In the genomic region with DNA sequence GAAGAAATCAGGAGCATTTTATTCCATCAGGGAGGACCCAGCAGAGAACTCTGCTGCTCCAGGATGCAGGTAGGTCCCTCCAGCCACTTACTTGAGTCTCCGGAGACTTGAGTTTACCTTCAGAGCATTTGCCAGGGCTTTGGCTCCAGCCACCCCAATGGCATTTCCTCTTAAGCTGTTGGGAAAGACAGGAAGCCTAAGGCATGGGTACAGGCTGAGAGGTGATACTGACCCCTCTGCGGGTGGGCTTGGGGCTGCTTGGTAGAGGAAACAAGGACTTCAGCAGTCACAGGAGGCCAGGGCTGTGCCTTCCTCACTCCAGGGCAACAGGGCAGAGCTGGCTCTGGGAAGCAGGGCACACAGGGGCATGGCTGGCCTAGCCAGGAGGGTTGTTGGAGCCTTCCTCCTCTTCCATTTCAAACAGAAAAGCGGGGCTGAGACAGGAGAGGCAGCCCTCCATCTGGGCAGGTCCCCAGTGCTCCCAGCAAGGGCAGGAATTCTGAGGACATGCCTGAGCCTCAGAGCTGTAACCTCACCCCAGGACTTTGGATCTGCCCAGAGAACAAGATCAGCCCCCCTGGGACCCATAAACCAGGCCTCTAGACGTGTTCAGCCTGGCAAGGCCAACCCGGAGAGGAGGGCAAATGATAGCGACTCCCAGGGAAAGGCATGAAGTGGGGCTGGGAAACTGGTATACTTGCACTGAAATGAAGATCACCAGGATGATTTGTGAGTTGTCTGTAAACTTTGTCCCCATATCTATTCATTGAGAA, we compare ENCODE assay signal across 25 cellular contexts. TPM values are rescaled to one million over a fixed set of nuclear protein-coding genes. Genes with fewer than 3 reads are reported as not detected.
DNase-seq lines count a peak whose midpoint lies in the region; ATAC-seq and TF ChIP-seq lines count a peak whose summit lies in the region.
"Had no signal": no experiment of that assay in that cellular context is flagged by ENCODE, and none has a peak within 500 bp of the region (broad histone marks: within the 10 kb centered on the region; RNA-seq: fewer than 3 reads in every experiment).

No MANE protein-coding gene starts in this region.

- H3K14ac ChIP-seq in neuronal stem cell (ENCODE audit: low read length) = no peak overlapping the region

- no peaks in the 10 kb centered on the region for H3K27me3 Mint-ChIP-seq in chondrocyte (ENCODE audit: low read depth)
- peaks cover 4% of the 10 kb centered on the region for H3K27me3 Mint-ChIP-seq in endothelial cell (ENCODE audit: unreplicated experiment)
- H3K27me3 Mint-ChIP-seq: activated B cell treated with CpG ODN at 0.5 μM for 24 hours; stimulated activated memory B cell treated with anti-CD40 and anti-IgM and Interleukin-4, amounts not matched to agents 10 μg/mL and 1 μg/mL and 100 μg/mL, for 72 hours had no signal

- intact Hi-C loops in HCT116 (cut with micrococcal nuclease) (no loop called here), adrenal gland (cut with DNase I) (no loop called here)

- H3K27ac ChIP-seq in HCT116 (ENCODE audit: low read depth, low read length) = no peak overlapping the region
- H3K27ac ChIP-seq in neuronal stem cell (replicated peaks; ENCODE audit: low read length) = no peak overlapping the region
- no peak overlapping the region for H3K27ac ChIP-seq in adrenal gland
- H3K27ac ChIP-seq: colonic mucosa, HL-60, tibial nerve had no signal

- BruUV-seq in HCT116 (replicated peaks; lab: Mats Ljungman, UMichigan) = no TSS peak

- TF ChIP-seq POLR2A in HCT116 (IDR thresholded peaks at IDR 0.05; ENCODE audit: borderline replicate concordance, extremely low read depth, insufficient read depth, insufficient read length) (no peak), adrenal gland (IDR thresholded peaks at IDR 0.05) (no peak)

- no peak overlapping the region for H3K18ac ChIP-seq in neuronal stem cell (ENCODE audit: low read length)

- CTCF ChIA-PET in HCT116 (lab: Charles Lee) = no interaction called here

- no peak overlapping the region for H4K91ac ChIP-seq in neuronal stem cell (ENCODE audit: low read depth, low read length, poor library complexity)

- DNase-seq in NCI-H82 (lab: John Stamatoyannopoulos, UW) = peak; percentile 14
- DNase-seq in NCI-H82 treated with DMSO at 0.1 percent for 48 hours (lab: John Stamatoyannopoulos, UW; ENCODE audit: unreplicated experiment) = no peak
- no peak for DNase-seq in HCT116 (ENCODE audit: low read depth, low spot score)
- peak; percentile 59 for DNase-seq in chondrocyte (ENCODE audit: low spot score)
- DNase-seq in neuronal stem cell (ENCODE audit: low spot score) = no peak
- no peak for DNase-seq in endothelial cell (ENCODE audit: low spot score)
- no peak for DNase-seq in adrenal gland
- no peak for DNase-seq in mesenteric fat pad (ENCODE audit: low spot score)
- DNase-seq: 8988T; activated B cell treated with CpG ODN at 0.5 μM for 24 hours; colonic mucosa; KBM-7; NCI-H2029; NCI-H510A treated with DMSO at 0.1 percent for 48 hours; retina; SHP77; stimulated activated CD4-positive, alpha-beta T cell treated with anti-CD3 and anti-CD28 coated beads, Interleukin-15, amount 100 ng/mL, for 24 hours; T-helper 2 cell had no signal

- H3K4ac ChIP-seq in neuronal stem cell (ENCODE audit: low read length) = no peak overlapping the region

- H3K27ac Mint-ChIP-seq in chondrocyte (ENCODE audit: unreplicated experiment) (peak overlapping the region; percentile 33), endothelial cell (ENCODE audit: unreplicated experiment) (no peak overlapping the region)
- H3K27ac Mint-ChIP-seq: activated B cell treated with CpG ODN at 0.5 μM for 24 hours; mesothelial cell of epicardium; stimulated activated memory B cell treated with anti-CD40 and anti-IgM and Interleukin-4, amounts not matched to agents 10 μg/mL and 1 μg/mL and 100 μg/mL, for 72 hours had no signal

- no peak overlapping the region for H3K4me3 ChIP-seq in HCT116 (replicated peaks in 1 of 2; ENCODE audit: low read depth in 1 of 2, low read length in 2 of 2)
- no peak overlapping the region for H3K4me3 ChIP-seq in neuronal stem cell (ENCODE audit: low read length in 2 of 2)
- no peak overlapping the region for H3K4me3 ChIP-seq in adrenal gland
- H3K4me3 ChIP-seq: BLaER1 treated with 17β-estradiol and CSF1 and Interleukin-3, amounts not matched to agents 10 nM and 100 nM; colonic mucosa; tibial nerve had no signal

- WGBS in neuronal stem cell (ENCODE audit: extremely low coverage in 2 of 2, insufficient read length in 2 of 2, insufficient replicate concordance in 1 of 2), 2 donors = no CpG with 5 or more reads among the region's 6 CpGs
- 70 to 74% (median 73%) methylated on average over 6 of the region's 6 CpGs for WGBS in adrenal gland, 4 donors

- H3K4me1 ChIP-seq in HCT116 (ENCODE audit: control insufficient read depth in 1 of 2, insufficient read depth in 2 of 2, low read length in 2 of 2) = no peaks in the 10 kb centered on the region
- peaks cover 9 to 10% of the 10 kb centered on the region in 2 donors for H3K4me1 ChIP-seq in neuronal stem cell (ENCODE audit: control insufficient read depth in 2 of 2, insufficient read depth in 1 of 2, low read depth in 1 of 2, low read length in 2 of 2)
- H3K4me1 ChIP-seq in adrenal gland (replicated peaks in 1 of 2) = no peaks in the 10 kb centered on the region
- H3K4me1 ChIP-seq: colonic mucosa, tibial nerve had no signal

- H3K9me3 Mint-ChIP-seq in chondrocyte (ENCODE audit: low read depth) (no peaks in the 10 kb centered on the region), endothelial cell (ENCODE audit: unreplicated experiment) (no peaks in the 10 kb centered on the region)
- H3K9me3 Mint-ChIP-seq: activated B cell treated with CpG ODN at 0.5 μM for 24 hours; mesothelial cell of epicardium; stimulated activated memory B cell treated with anti-CD40 and anti-IgM and Interleukin-4, amounts not matched to agents 10 μg/mL and 1 μg/mL and 100 μg/mL, for 72 hours had no signal

- no peaks in the 10 kb centered on the region for H4K20me1 ChIP-seq in HCT116 (ENCODE audit: insufficient read depth)

- H4K8ac ChIP-seq in neuronal stem cell (ENCODE audit: low read depth, low read length) = no peak overlapping the region

- POLR2A ChIA-PET in HCT116 (lab: Charles Lee) = no interaction called here

- H3K79me1 ChIP-seq in neuronal stem cell (ENCODE audit: low read depth, low read length) = no peaks in the 10 kb centered on the region

- no peak for ATAC-seq in HCT116
- ATAC-seq: stimulated activated memory B cell treated with anti-CD40 and anti-IgM and Interleukin-4, amounts not matched to agents 10 μg/mL and 1 μg/mL and 100 μg/mL, for 72 hours had no signal

- H2BK5ac ChIP-seq in neuronal stem cell (ENCODE audit: low read length) = no peak overlapping the region

- H3K4me2 ChIP-seq in HCT116 (ENCODE audit: low read length) (no peak overlapping the region), neuronal stem cell (ENCODE audit: insufficient read depth, low read length, poor library complexity, severe bottlenecking) (no peak overlapping the region)

- H2AK5ac ChIP-seq in neuronal stem cell (ENCODE audit: low read depth, low read length) = peak overlapping the region; percentile 15

- no peaks in the 10 kb centered on the region for H3K79me2 ChIP-seq in HCT116 (ENCODE audit: insufficient read depth, low read length)

- no peak for TF ChIP-seq RAD21 in HCT116 (IDR thresholded peaks at IDR 0.05; ENCODE audit: low read depth)

- no peak overlapping the region for H2AFZ ChIP-seq in HCT116 (ENCODE audit: low read depth, low read length, poor library complexity, severe bottlenecking)
- no peak overlapping the region for H2AFZ ChIP-seq in neuronal stem cell (ENCODE audit: low read length)

- H3K9ac ChIP-seq in HCT116 (ENCODE audit: low read length) (no peak overlapping the region), neuronal stem cell (ENCODE audit: low read depth, low read length, poor library complexity) (no peak overlapping the region)
- H3K9ac ChIP-seq: BLaER1 treated with 17β-estradiol and CSF1 and Interleukin-3, amounts not matched to agents 10 nM and 100 nM had no signal

- H3K9me3 ChIP-seq in HCT116 (ENCODE audit: control insufficient read depth in 1 of 2, insufficient read depth in 1 of 2, low read depth in 1 of 2, low read length in 2 of 2) = no peaks in the 10 kb centered on the region
- no peaks in the 10 kb centered on the region for H3K9me3 ChIP-seq in neuronal stem cell (replicated peaks in 1 of 2; ENCODE audit: control insufficient read depth in 2 of 2, insufficient read depth in 1 of 2, low read depth in 1 of 2, low read length in 2 of 2)
- H3K9me3 ChIP-seq in adrenal gland (replicated peaks in 1 of 3) = no peaks in the 10 kb centered on the region
- H3K9me3 ChIP-seq: BLaER1 treated with 17β-estradiol and CSF1 and Interleukin-3, amounts not matched to agents 10 nM and 100 nM; colonic mucosa; tibial nerve had no signal

- peaks cover 12% of the 10 kb centered on the region for H3K4me1 Mint-ChIP-seq in chondrocyte (ENCODE audit: low read depth)
- H3K4me1 Mint-ChIP-seq in endothelial cell (ENCODE audit: unreplicated experiment) = peaks cover 2% of the 10 kb centered on the region
- H3K4me1 Mint-ChIP-seq: mesothelial cell of epicardium had no signal

- no peak overlapping the region for H2BK15ac ChIP-seq in neuronal stem cell (ENCODE audit: low read length)

- no peak for TF ChIP-seq CTCF in HCT116 (IDR thresholded peaks at IDR 0.05 in 2 of 3, conservative IDR thresholded peaks at IDR 0.05 in 1 of 3; ENCODE audit: borderline replicate concordance in 1 of 3, insufficient read depth in 1 of 3, low read depth in 2 of 3, low read length in 2 of 3)
- TF ChIP-seq CTCF in chondrocyte (IDR thresholded peaks at IDR 0.05) = no peak
- no peak for TF ChIP-seq CTCF in endothelial cell (IDR thresholded peaks at IDR 0.05; ENCODE audit: unreplicated experiment)
- TF ChIP-seq CTCF in adrenal gland (IDR thresholded peaks at IDR 0.05) = no peak

- no peaks in the 10 kb centered on the region for H3K27me3 ChIP-seq in HCT116 (ENCODE audit: insufficient read depth, low read length)
- H3K27me3 ChIP-seq in neuronal stem cell (ENCODE audit: control insufficient read depth in 3 of 3, insufficient read depth in 3 of 3, low read depth in 1 of 3, low read length in 3 of 3) = no peaks in the 10 kb centered on the region
- H3K27me3 ChIP-seq in adrenal gland = no peaks in the 10 kb centered on the region
- H3K27me3 ChIP-seq: BLaER1 treated with 17β-estradiol and CSF1 and Interleukin-3, amounts not matched to agents 10 nM and 100 nM; colonic mucosa; tibial nerve had no signal

- no peaks in the 10 kb centered on the region for H3K9me2 ChIP-seq in HCT116 (ENCODE audit: insufficient read depth)

- H3K36me3 ChIP-seq in HCT116 (ENCODE audit: control insufficient read depth in 1 of 2, insufficient read depth in 2 of 2, low read length in 2 of 2) (peaks cover 0 to 8% of the 10 kb centered on the region in 2 experiments; a peak in 1 of 4 replicates), neuronal stem cell (replicated peaks in 1 of 2; ENCODE audit: control insufficient read depth in 2 of 2, insufficient read depth in 2 of 2, low read length in 2 of 2) (peaks cover 3 to 26% of the 10 kb centered on the region in 2 donors), adrenal gland (replicated peaks in 1 of 2) (peaks cover 0 to 18% of the 10 kb centered on the region in 2 donors)
- H3K36me3 ChIP-seq: colonic mucosa had no signal

- RAD21 ChIA-PET in HCT116 (lab: Charles Lee; ENCODE audit: low non-redundant PET in 1 of 2, low total read pairs in 2 of 2, uncharacterized antibody in 2 of 2, unreplicated experiment in 2 of 2) = no interaction called here

- H2BK12ac ChIP-seq in neuronal stem cell (ENCODE audit: low read length) = no peak overlapping the region

- peaks cover 2% of the 10 kb centered on the region for H3K36me3 Mint-ChIP-seq in chondrocyte (ENCODE audit: low read depth)
- H3K36me3 Mint-ChIP-seq in endothelial cell (ENCODE audit: low read depth, unreplicated experiment) = no peaks in the 10 kb centered on the region

- no peak overlapping the region for H3K23ac ChIP-seq in neuronal stem cell (ENCODE audit: low read depth, low read length, poor library complexity)

- H2BK120ac ChIP-seq in neuronal stem cell (ENCODE audit: low read depth, low read length) = no peak overlapping the region

- H3K4me3 Mint-ChIP-seq in chondrocyte (ENCODE audit: unreplicated experiment) (no peak overlapping the region), endothelial cell (ENCODE audit: unreplicated experiment) (no peak overlapping the region)
- H3K4me3 Mint-ChIP-seq: activated B cell treated with CpG ODN at 0.5 μM for 24 hours; mesothelial cell of epicardium; stimulated activated memory B cell treated with anti-CD40 and anti-IgM and Interleukin-4, amounts not matched to agents 10 μg/mL and 1 μg/mL and 100 μg/mL, for 72 hours had no signal

RNA-seq across cellular contexts. Expression of a gene that starts 34.4 kb away (rescaled TPM):
- total RNA-seq in HCT116 (2021; ENCODE audit: unreplicated experiment) (0.15 TPM), chondrocyte (0.05 to 0.24 TPM (median 0.12 TPM) in 3 replicates), endothelial cell (ENCODE audit: unreplicated experiment) (3.2 TPM), adrenal gland (1 to 10 TPM in 6 of 8 donors, under 1 TPM in 2; 0.39 to 2.5 (median 1.5) TPM), mesenteric fat pad (1.2 TPM)
- polyA plus RNA-seq in HCT116 (2012) = 0.14 and 0.17 TPM in 2 replicates
- 0.10 TPM for polyA plus RNA-seq in neuronal stem cell (2013, experiment 1 of 2)
- 0.06 TPM for polyA plus RNA-seq in neuronal stem cell (2013, experiment 2 of 2)
- 1 to 10 TPM in 1 of 3 donors, under 1 TPM in 2; 0.29 to 1.4 (median 0.47) TPM for polyA plus RNA-seq in adrenal gland
- total RNA-seq: H4 had no signal

RNA-seq across cellular contexts. Expression of a gene that starts 42.0 kb away (rescaled TPM):
- 27.4 TPM for total RNA-seq in HCT116 (2021; ENCODE audit: unreplicated experiment)
- polyA plus RNA-seq in HCT116 (2012) = 18.8 and 23.3 TPM in 2 replicates
- 19.3 to 21.8 TPM (median 20.6 TPM) in 3 replicates for total RNA-seq in chondrocyte
- 16.0 TPM for polyA plus RNA-seq in neuronal stem cell (2013, experiment 1 of 2)
- polyA plus RNA-seq in neuronal stem cell (2013, experiment 2 of 2) = 15.9 TPM
- total RNA-seq in endothelial cell (ENCODE audit: unreplicated experiment) = 15.8 TPM
- total RNA-seq in adrenal gland = 10 to 100 TPM; 16.9 to 43.1 (median 20.4) TPM
- polyA plus RNA-seq in adrenal gland = 10 to 100 TPM in 1 of 3 donors, 1 to 10 TPM in 2; 6.9 to 42.8 (median 9.2) TPM
- total RNA-seq in mesenteric fat pad = 20.0 TPM

RNA-seq across cellular contexts. Expression of a gene that starts 47.5 kb away (rescaled TPM):
- total RNA-seq in HCT116 (2021; ENCODE audit: unreplicated experiment) = not detected
- polyA plus RNA-seq in HCT116 (2012) = not detected in 2 replicates
- total RNA-seq in chondrocyte = not detected in 3 replicates
- not detected for polyA plus RNA-seq in neuronal stem cell (2013, experiment 1 of 2)
- not detected for polyA plus RNA-seq in neuronal stem cell (2013, experiment 2 of 2)
- not detected for total RNA-seq in endothelial cell (ENCODE audit: unreplicated experiment)
- total RNA-seq in adrenal gland = not detected
- polyA plus RNA-seq in adrenal gland = not detected
- total RNA-seq in mesenteric fat pad = not detected
- total RNA-seq: activated B cell treated with CpG ODN at 0.5 μM for 24 hours, colonic mucosa, frontal cortex, H4, mesothelial cell of epicardium, tibial nerve had no signal

Comparison
In these comparisons a context has a peak if more than half of its experiments do, and no peak if none do; other contexts are left out.
1. DNase-seq: peak in NCI-H82 (single experiment) and chondrocyte (single experiment); none in NCI-H82 treated with DMSO at 0.1 percent for 48 hours (single experiment), HCT116 (single experiment), neuronal stem cell (single experiment), endothelial cell (single experiment), adrenal gland (0 of 7) and mesenteric fat pad (single experiment).